Comparison of ENCODE assay signal across 12 cellular contexts in the genomic region with DNA sequence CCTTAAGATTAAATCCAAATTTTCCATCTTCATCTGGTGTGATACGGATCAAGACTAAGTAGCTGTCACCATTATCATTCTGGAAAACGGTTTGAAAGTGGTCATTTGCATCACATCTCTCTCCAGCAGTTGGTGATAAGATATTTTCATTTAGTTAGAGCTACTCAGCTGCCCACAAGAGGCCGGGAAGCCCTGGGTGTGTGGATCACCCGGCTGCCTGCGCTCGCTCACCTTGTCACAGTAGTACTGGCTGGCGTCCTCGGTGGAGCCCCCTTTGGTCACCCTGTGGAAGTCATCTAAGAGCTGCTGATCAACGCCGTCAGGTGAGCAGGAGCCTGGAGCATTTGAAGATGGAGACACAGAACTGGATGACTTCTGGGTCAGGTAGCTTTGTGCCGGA.
DNase-seq lines count a peak whose midpoint lies in the region; ATAC-seq and TF ChIP-seq lines count a peak whose summit lies in the region.
"Had no signal": no experiment of that assay in that cellular context is flagged by ENCODE, and none has a peak within 500 bp of the region (broad histone marks: within the 10 kb centered on the region; RNA-seq: fewer than 3 reads in every experiment).

No MANE protein-coding gene starts in this region.

- no peaks in the 10 kb centered on the region for H3K36me3 Mint-ChIP-seq in activated naive CD4-positive, alpha-beta T cell treated with anti-CD3 and anti-CD28 coated beads for 36 hours (ENCODE audit: low read depth)
- no peaks in the 10 kb centered on the region for H3K36me3 Mint-ChIP-seq in activated naive CD4-positive, alpha-beta T cell treated with anti-CD3 and anti-CD28 coated beads, Interleukin-2, amount 10 ng/mL, durations not matched to agents 7 days and 5 days
- H3K36me3 Mint-ChIP-seq in type B pancreatic cell, result peaks cover 4% of the 10 kb centered on the region

- DNase-seq in activated naive CD4-positive, alpha-beta T cell treated with anti-CD3 and anti-CD28 coated beads for 36 hours, result peak; percentile 57
- no peak for DNase-seq in activated naive CD4-positive, alpha-beta T cell treated with anti-CD3 and anti-CD28 coated beads, Interleukin-2, amount 10 ng/mL, durations not matched to agents 7 days and 5 days
- DNase-seq in NCI-H69 (lab: John Stamatoyannopoulos, UW), result peak; percentile 12
- peak; percentile 67 for DNase-seq in ecto neural progenitor cell (ENCODE audit: low spot score)
- no peak for DNase-seq in type B pancreatic cell (ENCODE audit: extremely low spot score, unreplicated experiment)
- no peak for DNase-seq in sciatic nerve (ENCODE audit: low spot score)
- no peak for DNase-seq in COLO668 (lab: John Stamatoyannopoulos, UW; ENCODE audit: unreplicated experiment)
- DNase-seq: activated CD4-positive, CD25-positive, alpha-beta regulatory T cell; effector memory CD8-positive, alpha-beta T cell; IMR-90; NCI-H2029 treated with DMSO at 0.1 percent for 48 hours had no signal

- H3K27ac Mint-ChIP-seq in activated naive CD4-positive, alpha-beta T cell treated with anti-CD3 and anti-CD28 coated beads for 36 hours, result no peak overlapping the region
- no peak overlapping the region for H3K27ac Mint-ChIP-seq in activated naive CD4-positive, alpha-beta T cell treated with anti-CD3 and anti-CD28 coated beads, Interleukin-2, amount 10 ng/mL, durations not matched to agents 7 days and 5 days
- H3K27ac Mint-ChIP-seq in type B pancreatic cell, result no peak overlapping the region
- H3K27ac Mint-ChIP-seq: effector memory CD8-positive, alpha-beta T cell had no signal

- no peak overlapping the region for H3K4me3 Mint-ChIP-seq in activated naive CD4-positive, alpha-beta T cell treated with anti-CD3 and anti-CD28 coated beads for 36 hours
- no peak overlapping the region for H3K4me3 Mint-ChIP-seq in activated naive CD4-positive, alpha-beta T cell treated with anti-CD3 and anti-CD28 coated beads, Interleukin-2, amount 10 ng/mL, durations not matched to agents 7 days and 5 days
- no peak overlapping the region for H3K4me3 Mint-ChIP-seq in type B pancreatic cell
- H3K4me3 Mint-ChIP-seq: effector memory CD8-positive, alpha-beta T cell had no signal

- ATAC-seq in sciatic nerve, result no peak
- no peak for ATAC-seq in GM21619 (IDR thresholded peaks at IDR 0.05; ENCODE audit: unreplicated experiment)
- ATAC-seq: effector memory CD8-positive, alpha-beta T cell had no signal

- H3K4me1 Mint-ChIP-seq in activated naive CD4-positive, alpha-beta T cell treated with anti-CD3 and anti-CD28 coated beads for 36 hours (ENCODE audit: low read depth), result peaks cover 15% of the 10 kb centered on the region
- peaks cover 4% of the 10 kb centered on the region for H3K4me1 Mint-ChIP-seq in activated naive CD4-positive, alpha-beta T cell treated with anti-CD3 and anti-CD28 coated beads, Interleukin-2, amount 10 ng/mL, durations not matched to agents 7 days and 5 days
- H3K4me1 Mint-ChIP-seq in type B pancreatic cell (ENCODE audit: unreplicated experiment), result peaks cover 10% of the 10 kb centered on the region

- intact Hi-C loops in activated naive CD4-positive, alpha-beta T cell treated with anti-CD3 and anti-CD28 coated beads for 36 hours (cut with micrococcal nuclease), result loop anchor here (2.0 to 10.0 kb wide), 9 partner anchors 59 to 1925 kb away; partner anchors contain the start of genes ABITRAM, CTNNAL1, ELP1 and EPB41L4B
- intact Hi-C loops in sciatic nerve (cut with DNase I), result no loop called here

- no peaks in the 10 kb centered on the region for H3K9me3 Mint-ChIP-seq in activated naive CD4-positive, alpha-beta T cell treated with anti-CD3 and anti-CD28 coated beads for 36 hours
- H3K9me3 Mint-ChIP-seq in activated naive CD4-positive, alpha-beta T cell treated with anti-CD3 and anti-CD28 coated beads, Interleukin-2, amount 10 ng/mL, durations not matched to agents 7 days and 5 days, result no peaks in the 10 kb centered on the region
- no peaks in the 10 kb centered on the region for H3K9me3 Mint-ChIP-seq in type B pancreatic cell
- H3K9me3 Mint-ChIP-seq: effector memory CD8-positive, alpha-beta T cell had no signal

- CTCF ChIA-PET in activated naive CD4-positive, alpha-beta T cell treated with anti-CD3 and anti-CD28 coated beads for 36 hours (lab: Charles Lee), result interaction anchor here (0.6 to 2.5 kb wide), 6 partner anchors 9 to 73 kb away, joined by 3 to 12 read pairs (median 6); no protein-coding TSS in a partner anchor
- CTCF ChIA-PET in activated naive CD4-positive, alpha-beta T cell treated with anti-CD3 and anti-CD28 coated beads, Interleukin-2, amount 10 ng/mL, durations not matched to agents 7 days and 5 days (lab: Charles Lee), result interaction anchor here (0.8 to 3.5 kb wide), 5 partner anchors 9 to 135 kb away, joined by 3 to 19 read pairs (median 6); no protein-coding TSS in a partner anchor

- H3K27me3 Mint-ChIP-seq in activated naive CD4-positive, alpha-beta T cell treated with anti-CD3 and anti-CD28 coated beads for 36 hours (ENCODE audit: low read depth), result peaks cover 16% of the 10 kb centered on the region
- H3K27me3 Mint-ChIP-seq in activated naive CD4-positive, alpha-beta T cell treated with anti-CD3 and anti-CD28 coated beads, Interleukin-2, amount 10 ng/mL, durations not matched to agents 7 days and 5 days, result peaks cover 23% of the 10 kb centered on the region
- H3K27me3 Mint-ChIP-seq in type B pancreatic cell, result no peaks in the 10 kb centered on the region

- TF ChIP-seq CTCF in type B pancreatic cell (conservative IDR thresholded peaks at IDR 0.05), result peak; percentile 54

Comparison
In these comparisons a context has a peak if more than half of its experiments do, and no peak if none do; other contexts are left out.
1. DNase-seq: peak in activated naive CD4-positive, alpha-beta T cell treated with anti-CD3 and anti-CD28 coated beads for 36 hours (single experiment), NCI-H69 (single experiment) and ecto neural progenitor cell (single experiment); none in activated naive CD4-positive, alpha-beta T cell treated with anti-CD3 and anti-CD28 coated beads, Interleukin-2, amount 10 ng/mL, durations not matched to agents 7 days and 5 days (single experiment), type B pancreatic cell (single experiment), sciatic nerve (single experiment) and COLO668 (single experiment).